Comparison of ENCODE assay signal across 14 cellular contexts in the genomic region with DNA sequence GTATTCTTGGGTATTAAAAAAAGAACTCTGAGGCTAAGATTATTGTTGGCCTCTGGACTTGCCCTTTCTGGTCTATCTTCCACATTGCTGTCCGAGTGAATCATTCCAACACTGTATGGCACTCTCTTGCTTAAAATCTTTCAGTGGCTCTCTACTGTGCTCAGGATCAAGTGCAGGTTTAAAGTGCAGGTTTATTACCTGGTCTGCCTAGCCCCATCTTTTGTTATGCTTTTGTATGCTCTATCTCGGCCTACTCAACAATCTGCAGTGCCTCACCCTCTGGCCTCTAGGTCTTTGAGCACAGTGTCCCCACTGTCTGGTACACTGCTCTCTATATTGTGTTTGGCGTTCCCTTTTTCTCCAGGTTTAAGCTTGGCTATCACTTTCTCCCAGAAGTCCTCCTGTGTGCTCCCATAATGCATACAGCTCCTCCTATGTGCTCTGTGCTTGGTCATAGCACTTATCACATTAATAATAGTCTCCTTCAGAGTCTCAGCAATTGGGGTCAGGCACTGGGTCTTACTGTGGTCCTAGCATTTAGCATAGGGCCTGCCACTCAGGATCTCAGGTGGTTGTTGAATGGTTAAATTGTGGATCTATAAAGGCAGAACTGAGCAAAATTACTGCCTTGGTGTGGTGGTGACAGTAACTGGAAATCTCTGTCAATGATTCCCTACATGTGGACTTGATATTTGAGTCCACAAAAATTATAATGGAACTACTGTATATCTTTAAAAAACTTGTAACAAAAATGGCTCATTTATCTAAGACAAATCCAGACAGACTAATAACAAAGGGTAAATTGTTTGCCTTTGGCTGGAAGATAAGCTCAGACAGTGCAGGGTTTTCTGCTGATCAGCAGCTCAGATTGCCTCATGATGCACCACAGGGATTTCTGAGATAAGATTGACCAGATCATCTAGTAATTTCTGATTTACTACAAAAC. TPM values are rescaled to one million over a fixed set of nuclear protein-coding genes. Genes with fewer than 3 reads are reported as not detected.
DNase-seq lines count a peak whose midpoint lies in the region; ATAC-seq, FAIRE-seq and TF ChIP-seq lines count a peak whose summit lies in the region.
"Had no signal": no experiment of that assay in that cellular context is flagged by ENCODE, and none has a peak within 500 bp of the region (broad histone marks: within the 10 kb centered on the region; RNA-seq: fewer than 3 reads in every experiment).

No MANE protein-coding gene starts in this region.

- H3K27me3 Mint-ChIP-seq in IgD-negative memory B cell (no peaks in the 10 kb centered on the region), brain (no peaks in the 10 kb centered on the region), progenitor cell of endocrine pancreas (no peaks in the 10 kb centered on the region)
- H3K27me3 Mint-ChIP-seq: activated CD8-positive, alpha-beta memory T cell treated with anti-CD3 and anti-CD28 coated beads, Interleukin-2, amount 10 ng/mL, durations not matched to agents 7 days and 5 days had no signal

- DNase-seq in progenitor cell of endocrine pancreas (ENCODE audit: low spot score, unreplicated experiment) = no peak
- DNase-seq in NCI-H1436 (lab: John Stamatoyannopoulos, UW) = no peak
- no peak for DNase-seq in NCI-H510A (lab: John Stamatoyannopoulos, UW)
- DNase-seq in omental fat pad (ENCODE audit: low spot score) = no peak
- DNase-seq in activated CD4-positive, alpha-beta T cell treated with anti-CD3 and anti-CD28 coated beads for 48 hours = no peak
- DNase-seq: activated CD8-positive, alpha-beta memory T cell treated with anti-CD3 and anti-CD28 coated beads, Interleukin-2, amount 10 ng/mL, durations not matched to agents 7 days and 5 days; activated naive CD4-positive, alpha-beta T cell treated with anti-CD3 and anti-CD28 coated beads for 36 hours; posterior cingulate gyrus; stimulated activated CD4-positive, alpha-beta T cell treated with anti-CD3 and anti-CD28 coated beads, Interleukin-15, amount 100 ng/mL, for 24 hours; tibial artery had no signal

- H3K4me3 Mint-ChIP-seq in IgD-negative memory B cell (no peak overlapping the region), brain (no peak overlapping the region), progenitor cell of endocrine pancreas (ENCODE audit: low read depth) (no peak overlapping the region)
- H3K4me3 Mint-ChIP-seq: activated CD8-positive, alpha-beta memory T cell treated with anti-CD3 and anti-CD28 coated beads, Interleukin-2, amount 10 ng/mL, durations not matched to agents 7 days and 5 days; activated naive CD4-positive, alpha-beta T cell treated with anti-CD3 and anti-CD28 coated beads for 36 hours had no signal

- no peaks in the 10 kb centered on the region for H3K9me3 Mint-ChIP-seq in IgD-negative memory B cell
- H3K9me3 Mint-ChIP-seq in brain = peaks cover 0 to 2% (median 0%) of the 10 kb centered on the region in 5 experiments
- H3K9me3 Mint-ChIP-seq in progenitor cell of endocrine pancreas (ENCODE audit: low read depth) = no peaks in the 10 kb centered on the region
- H3K9me3 Mint-ChIP-seq: activated naive CD4-positive, alpha-beta T cell treated with anti-CD3 and anti-CD28 coated beads for 36 hours had no signal

- peaks cover 2 to 5% (median 3%) of the 10 kb centered on the region in 3 donors for H3K4me1 Mint-ChIP-seq in IgD-negative memory B cell
- peaks cover 7% of the 10 kb centered on the region for H3K4me1 Mint-ChIP-seq in brain
- H3K4me1 Mint-ChIP-seq in progenitor cell of endocrine pancreas (ENCODE audit: low read depth) = peaks cover 24% of the 10 kb centered on the region
- H3K4me1 Mint-ChIP-seq: activated CD8-positive, alpha-beta memory T cell treated with anti-CD3 and anti-CD28 coated beads, Interleukin-2, amount 10 ng/mL, durations not matched to agents 7 days and 5 days had no signal

- peak overlapping the region in 2 of 3 donors; percentile 32 to 88 for H3K27ac Mint-ChIP-seq in IgD-negative memory B cell
- H3K27ac Mint-ChIP-seq in brain = peak overlapping the region in 3 of 5 experiments; percentile 19 to 65 (median 44)
- H3K27ac Mint-ChIP-seq in progenitor cell of endocrine pancreas = peak overlapping the region; percentile 88
- H3K27ac Mint-ChIP-seq: activated CD8-positive, alpha-beta memory T cell treated with anti-CD3 and anti-CD28 coated beads, Interleukin-2, amount 10 ng/mL, durations not matched to agents 7 days and 5 days; activated naive CD4-positive, alpha-beta T cell treated with anti-CD3 and anti-CD28 coated beads for 36 hours had no signal

- FAIRE-seq in islet of Langerhans (lab: Jason Lieb, UNC) = peak; percentile 86
- FAIRE-seq: GM12892 had no signal

- TF ChIP-seq CTCF in brain (conservative IDR thresholded peaks at IDR 0.05) (no peak), progenitor cell of endocrine pancreas (IDR thresholded peaks at IDR 0.05; ENCODE audit: unreplicated experiment) (no peak), omental fat pad (IDR thresholded peaks at IDR 0.05) (no peak)

- no peak for ATAC-seq in omental fat pad (ENCODE audit: low FRiP score)
- ATAC-seq: activated CD8-positive, alpha-beta memory T cell treated with anti-CD3 and anti-CD28 coated beads, Interleukin-2, amount 10 ng/mL, durations not matched to agents 7 days and 5 days had no signal

- no peaks in the 10 kb centered on the region for H3K36me3 Mint-ChIP-seq in IgD-negative memory B cell
- H3K36me3 Mint-ChIP-seq in brain = peaks cover 42% of the 10 kb centered on the region
- peaks cover 8% of the 10 kb centered on the region for H3K36me3 Mint-ChIP-seq in progenitor cell of endocrine pancreas (ENCODE audit: insufficient read depth)

RNA-seq across cellular contexts. Expression of a gene that starts 10.6 kb away (rescaled TPM):
- not detected for polyA plus RNA-seq in IgD-negative memory B cell
- polyA plus RNA-seq in brain (ENCODE audit: insufficient read depth, low read depth, low replicate concordance) = not detected
- total RNA-seq in progenitor cell of endocrine pancreas = 0.20 and 0.84 TPM in 2 replicates
- total RNA-seq in omental fat pad = not detected
- total RNA-seq: activated CD8-positive, alpha-beta memory T cell treated with anti-CD3 and anti-CD28 coated beads, Interleukin-2, amount 10 ng/mL, durations not matched to agents 7 days and 5 days; activated naive CD4-positive, alpha-beta T cell treated with anti-CD3 and anti-CD28 coated beads for 36 hours had no signal

RNA-seq across cellular contexts. Expression of a gene that starts 24.4 kb away (rescaled TPM):
- 386 TPM for polyA plus RNA-seq in IgD-negative memory B cell
- polyA plus RNA-seq in brain (ENCODE audit: insufficient read depth, low read depth, low replicate concordance) = 346 TPM
- total RNA-seq in progenitor cell of endocrine pancreas = 196 and 205 TPM in 2 replicates
- total RNA-seq in omental fat pad = 100 to 1,000 TPM; 231 to 408 (median 355) TPM

RNA-seq across cellular contexts. Expression of a gene that starts 24.8 kb away (rescaled TPM):
- polyA plus RNA-seq in IgD-negative memory B cell (7.8 TPM), brain (ENCODE audit: insufficient read depth, low read depth, low replicate concordance) (6.2 TPM)
- total RNA-seq in progenitor cell of endocrine pancreas (6.5 and 6.7 TPM in 2 replicates), omental fat pad (1 to 10 TPM; 1.6 to 6.8 (median 3.7) TPM)
